8 cellular contexts compared by ENCODE assay signal in the genomic region with DNA sequence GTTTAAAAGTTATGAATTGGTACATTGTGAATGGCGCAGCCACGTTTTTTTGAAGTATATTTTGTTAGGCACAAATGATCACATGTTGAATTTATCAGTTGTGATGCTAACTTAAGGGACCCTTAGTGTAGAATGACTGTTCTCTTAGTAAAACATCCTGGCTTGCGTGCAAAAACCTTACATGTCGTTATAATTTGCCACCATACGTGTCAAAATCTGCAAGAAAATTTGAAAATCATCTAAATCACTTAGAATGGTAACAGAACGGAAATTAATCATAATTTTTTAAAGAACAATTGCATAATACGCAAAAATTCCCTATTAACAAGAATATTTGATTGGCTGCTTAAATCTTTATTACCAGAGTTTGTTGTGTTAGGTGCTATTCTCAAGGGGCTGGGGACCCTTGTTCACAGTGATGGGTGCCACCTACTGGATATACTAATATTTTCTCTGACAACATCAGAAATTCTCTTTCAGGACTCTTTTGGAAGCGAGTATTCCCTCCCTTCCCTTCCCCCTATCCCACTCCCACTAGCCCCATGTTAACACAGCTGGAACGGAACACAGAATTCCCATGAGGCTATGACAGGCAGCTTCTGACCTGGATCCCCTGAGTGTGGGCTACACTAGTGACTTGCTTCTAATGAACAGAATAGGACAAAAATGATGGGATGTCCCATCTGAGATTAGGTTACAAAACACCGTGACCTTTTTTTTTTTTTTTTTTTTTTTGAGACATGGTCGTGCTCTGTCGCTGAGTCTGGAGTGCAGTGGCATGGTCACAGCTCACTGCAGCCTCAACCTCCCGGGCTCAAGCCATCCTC.
DNase-seq lines count a peak whose midpoint lies in the region; ATAC-seq, FAIRE-seq and TF ChIP-seq lines count a peak whose summit lies in the region.

No MANE protein-coding gene starts in this region.

- no peaks in the 10 kb centered on the region for H4K20me1 ChIP-seq in MM.1S (ENCODE audit: insufficient read depth, low read length)

- H3K36me3 ChIP-seq in MM.1S (replicated peaks; ENCODE audit: insufficient read depth, low read length), result no peaks in the 10 kb centered on the region

- no peaks in the 10 kb centered on the region for H3K9me3 Mint-ChIP-seq in immature natural killer cell
- H3K9me3 Mint-ChIP-seq in activated CD4-positive, alpha-beta memory T cell treated with anti-CD3 and anti-CD28 coated beads for 36 hours, result no peaks in the 10 kb centered on the region

- no peak overlapping the region for H3K27ac Mint-ChIP-seq in immature natural killer cell
- H3K27ac Mint-ChIP-seq in activated CD4-positive, alpha-beta memory T cell treated with anti-CD3 and anti-CD28 coated beads for 36 hours, result no peak overlapping the region

- peak overlapping the region; percentile 71; the same call in 1 of the 2 replicates for H3K27ac ChIP-seq in MM.1S (ENCODE audit: low read length)

- no peaks in the 10 kb centered on the region for H3K9me2 ChIP-seq in MM.1S (replicated peaks; ENCODE audit: insufficient read depth, low read length)

- peak; percentile 23 for ATAC-seq in GM21423 (IDR thresholded peaks at IDR 0.05; ENCODE audit: unreplicated experiment)

- POLR2A ChIA-PET in activated CD4-positive, alpha-beta memory T cell treated with anti-CD3 and anti-CD28 coated beads for 36 hours (lab: Charles Lee), result no interaction called here

- 0 out of 2 replicates have a peak overlapping the region, but pooled peaks have one; percentile 22 for H3K4me3 ChIP-seq in MM.1S (ENCODE audit: low read length)

- DNase-seq in NCI-H1436 (lab: John Stamatoyannopoulos, UW) (peak; percentile 32), NCI-H1436 treated with DMSO at 0.1 percent for 48 hours (lab: John Stamatoyannopoulos, UW) (no peak), MM.1S (peak; percentile 30), amniotic epithelial cell (ENCODE audit: low read depth) (peak; percentile 31), immature natural killer cell (peak; percentile 13 to 26 (median 18)), urothelium cell line (ENCODE audit: low spot score) (peak; percentile 6)
- DNase-seq in activated CD4-positive, alpha-beta memory T cell treated with anti-CD3 and anti-CD28 coated beads for 36 hours, result no peak

- H3K9me3 ChIP-seq in MM.1S (replicated peaks; ENCODE audit: insufficient read depth, low read length), result no peaks in the 10 kb centered on the region

- H3F3A ChIP-seq in MM.1S (ENCODE audit: insufficient read depth, low read length), result peaks cover 9% of the 10 kb centered on the region; the same call in 1 of the 2 replicates

- TF ChIP-seq CTCF in MM.1S (IDR thresholded peaks at IDR 0.05; ENCODE audit: low read length), result peak; percentile 40

- H3K27me3 Mint-ChIP-seq in immature natural killer cell (ENCODE audit: low read depth in 3 of 3), result peaks cover 0 to 2% (median 2%) of the 10 kb centered on the region in 3 donors
- H3K27me3 Mint-ChIP-seq in activated CD4-positive, alpha-beta memory T cell treated with anti-CD3 and anti-CD28 coated beads for 36 hours, result no peaks in the 10 kb centered on the region

- H3K4me1 Mint-ChIP-seq in immature natural killer cell, result no peaks in the 10 kb centered on the region
- peaks cover 11% of the 10 kb centered on the region for H3K4me1 Mint-ChIP-seq in activated CD4-positive, alpha-beta memory T cell treated with anti-CD3 and anti-CD28 coated beads for 36 hours (ENCODE audit: low read depth)

- H3K4me3 Mint-ChIP-seq in immature natural killer cell, result no peak overlapping the region
- H3K4me3 Mint-ChIP-seq in activated CD4-positive, alpha-beta memory T cell treated with anti-CD3 and anti-CD28 coated beads for 36 hours, result no peak overlapping the region

- FAIRE-seq in urothelium cell line (lab: Jason Lieb, UNC), result no peak

- peak overlapping the region; percentile 54 for H3K4me2 ChIP-seq in MM.1S (ENCODE audit: low read depth, low read length)

- no peaks in the 10 kb centered on the region for H3K36me3 Mint-ChIP-seq in immature natural killer cell
- no peaks in the 10 kb centered on the region for H3K36me3 Mint-ChIP-seq in activated CD4-positive, alpha-beta memory T cell treated with anti-CD3 and anti-CD28 coated beads for 36 hours

- no peaks in the 10 kb centered on the region for H3K79me2 ChIP-seq in MM.1S (ENCODE audit: low read length)

- H2AFZ ChIP-seq in MM.1S (ENCODE audit: low read length), result peak overlapping the region; percentile 66; the same call in 1 of the 2 replicates

- H3K9ac ChIP-seq in MM.1S (ENCODE audit: low read length), result peak overlapping the region; percentile 16; the same call in 1 of the 2 replicates

- CTCF ChIA-PET in activated CD4-positive, alpha-beta memory T cell treated with anti-CD3 and anti-CD28 coated beads for 36 hours (lab: Charles Lee), result interaction anchor here (0.7 to 1.6 kb wide), 4 partner anchors 10 to 165 kb away, joined by 3 to 8 read pairs (median 4); no protein-coding TSS in a partner anchor

- no peaks in the 10 kb centered on the region for H3K27me3 ChIP-seq in MM.1S (replicated peaks; ENCODE audit: insufficient read depth, low read length)

- intact Hi-C loops in activated CD4-positive, alpha-beta memory T cell treated with anti-CD3 and anti-CD28 coated beads for 36 hours (cut with micrococcal nuclease), result loop anchor here (1.0 to 5.0 kb wide), 5 partner anchors 40 to 335 kb away; partner anchors contain the start of genes APOO and CXorf58

- peaks cover 25% of the 10 kb centered on the region; the same call in 1 of the 2 replicates for H3K4me1 ChIP-seq in MM.1S (ENCODE audit: low read length)

Comparison
In these comparisons a context has a peak if more than half of its experiments do, and no peak if none do; other contexts are left out.
1. DNase-seq: peak in NCI-H1436 (single experiment), MM.1S (single experiment), amniotic epithelial cell (single experiment), immature natural killer cell (3 of 3) and urothelium cell line (single experiment); none in NCI-H1436 treated with DMSO at 0.1 percent for 48 hours (single experiment) and activated CD4-positive, alpha-beta memory T cell treated with anti-CD3 and anti-CD28 coated beads for 36 hours (single experiment).